ENCODE assay signal across 8 cellular contexts in the genomic region with DNA sequence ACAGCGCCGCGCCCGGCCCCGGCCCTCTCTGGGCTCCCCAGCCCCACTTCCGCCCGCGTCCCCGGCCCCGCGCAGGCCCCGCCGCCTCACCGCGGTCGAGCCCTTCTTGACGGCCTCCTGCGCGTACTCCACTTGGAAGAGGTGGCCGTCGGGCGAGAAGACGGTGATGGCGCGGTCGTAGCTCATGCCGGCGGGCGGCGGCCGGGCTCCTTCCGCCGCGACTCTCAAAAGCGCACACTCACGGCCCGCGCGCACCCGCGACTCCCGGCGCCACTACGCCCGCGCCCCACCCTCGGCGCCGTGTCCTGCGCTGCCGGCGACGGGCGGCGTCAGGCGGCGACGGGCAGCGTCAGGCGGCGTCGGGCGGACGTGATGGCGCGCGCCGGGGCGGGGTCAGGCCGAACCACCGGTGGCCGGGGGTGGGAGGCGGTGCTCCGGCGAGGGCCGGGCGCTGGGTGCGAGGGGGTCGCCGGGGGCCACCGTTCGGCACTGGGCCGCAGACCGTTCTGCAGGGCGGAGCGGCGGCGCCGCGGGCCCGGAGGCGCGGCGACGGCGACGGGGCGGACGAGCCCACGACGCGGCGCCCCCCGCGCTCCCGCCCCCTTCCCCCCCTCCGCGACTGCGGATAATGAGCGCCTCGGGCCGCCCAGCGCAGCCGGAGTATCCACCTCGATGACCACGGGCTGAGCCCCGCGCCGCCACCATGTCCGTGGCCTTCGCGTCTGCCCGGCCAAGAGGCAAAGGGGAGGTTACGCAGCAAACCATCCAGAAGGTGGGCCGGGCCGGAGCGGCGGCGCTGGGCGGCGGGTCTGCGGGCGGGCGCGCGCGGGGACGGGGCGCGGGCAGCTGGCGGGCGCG. TPM values are rescaled to one million over a fixed set of nuclear protein-coding genes. Genes with fewer than 3 reads are reported as not detected.
A peak's percentile ranks its signal among the peaks of the same experiment; 100 is the strongest.
DNase-seq lines count a peak whose midpoint lies in the region; ATAC-seq and TF ChIP-seq lines count a peak whose summit lies in the region.

A gene (minus strand): TSS at position 277 of the 858 bp plus-strand sequence. CDS start 91 bp downstream, at position 186.
A gene with protein sequence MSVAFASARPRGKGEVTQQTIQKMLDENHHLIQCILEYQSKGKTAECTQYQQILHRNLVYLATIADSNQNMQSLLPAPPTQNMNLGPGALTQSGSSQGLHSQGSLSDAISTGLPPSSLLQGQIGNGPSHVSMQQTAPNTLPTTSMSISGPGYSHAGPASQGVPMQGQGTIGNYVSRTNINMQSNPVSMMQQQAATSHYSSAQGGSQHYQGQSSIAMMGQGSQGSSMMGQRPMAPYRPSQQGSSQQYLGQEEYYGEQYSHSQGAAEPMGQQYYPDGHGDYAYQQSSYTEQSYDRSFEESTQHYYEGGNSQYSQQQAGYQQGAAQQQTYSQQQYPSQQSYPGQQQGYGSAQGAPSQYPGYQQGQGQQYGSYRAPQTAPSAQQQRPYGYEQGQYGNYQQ (plus strand): TSS at position 652 of the 858 bp plus-strand sequence. CDS start 52 bp downstream, at position 704.

- no peaks in the 10 kb centered on the region for H3K9me3 ChIP-seq in hepatocyte (ENCODE audit: low read depth)

- peak; percentile 65 for ATAC-seq in HG02571 (IDR thresholded peaks at IDR 0.05; ENCODE audit: unreplicated experiment)

- H3K9me2 ChIP-seq in hepatocyte (replicated peaks; ENCODE audit: insufficient read depth) = no peaks in the 10 kb centered on the region

- WGBS in hepatocyte (ENCODE audit: low lambda C conversion rate, missing lambda C conversion rate) = under 1% methylated on average over 38 of the region's 143 CpGs

- H3K79me2 ChIP-seq in hepatocyte = peaks cover 86% of the 10 kb centered on the region

- peak within 1 kb of the TSS; percentile 100 for H3K27ac ChIP-seq in hepatocyte

- H3K4me1 ChIP-seq in hepatocyte (ENCODE audit: insufficient read depth) = peaks cover 22% of the 10 kb centered on the region

- TF ChIP-seq CTCF in GM12875 (IDR thresholded peaks at IDR 0.05; ENCODE audit: borderline replicate concordance, insufficient read depth, low read depth, low read length) = no peak
- no peak for TF ChIP-seq CTCF in hepatocyte (IDR thresholded peaks at IDR 0.05; ENCODE audit: poor library complexity)
- no peak for TF ChIP-seq CTCF in retinal pigment epithelial cell (conservative IDR thresholded peaks at IDR 0.05; ENCODE audit: low read depth, low read length)

- H4K20me1 ChIP-seq in hepatocyte (ENCODE audit: insufficient read depth, poor library complexity, severe bottlenecking) = peaks cover 80% of the 10 kb centered on the region

- peak within 1 kb of the TSS; percentile 68 for H3K4me3 ChIP-seq in GM12875 (ENCODE audit: low read depth, low read length)
- H3K4me3 ChIP-seq in hepatocyte = peak within 1 kb of the TSS; percentile 97
- H3K4me3 ChIP-seq in retinal pigment epithelial cell (ENCODE audit: low read length) = peak within 1 kb of the TSS; percentile 82

- peak; percentile 73 for DNase-seq in NCI-H1092 (lab: John Stamatoyannopoulos, UW)
- peak; percentile 71 to 96 (median 79) for DNase-seq in T-helper 2 cell
- peak in 57 of 58 donors; percentile 30 to 90 (median 81) for DNase-seq in anterior cingulate cortex (lab: John Stamatoyannopoulos, UW)
- peak; percentile 96 for DNase-seq in hepatocyte (ENCODE audit: low spot score)
- no peak for DNase-seq in retinal pigment epithelial cell (ENCODE audit: low read depth)
- no peak for DNase-seq in cortex of kidney (lab: John Stamatoyannopoulos, UW)

- no peaks in the 10 kb centered on the region for H3K27me3 ChIP-seq in hepatocyte

- peaks cover 4% of the 10 kb centered on the region for H3K36me3 ChIP-seq in hepatocyte (replicated peaks; ENCODE audit: insufficient read depth, low read depth)

- no peak within 1 kb of the TSS for H2AFZ ChIP-seq in hepatocyte

- peak within 1 kb of the TSS; percentile 93 for H3K4me2 ChIP-seq in hepatocyte

RNA-seq across cellular contexts. Expression of the first gene that starts in this region (rescaled TPM):
- total RNA-seq in hepatocyte = 270 and 277 TPM in 2 replicates
- polyA plus RNA-seq in hepatocyte = 408 and 450 TPM in 2 replicates

RNA-seq across cellular contexts. Expression of the second gene that starts in this region (rescaled TPM):
- 13.0 and 14.4 TPM in 2 replicates for total RNA-seq in hepatocyte
- 1.8 and 2.1 TPM in 2 replicates for polyA plus RNA-seq in hepatocyte

Comparison
In these comparisons a context has a peak if more than half of its experiments do, and no peak if none do; other contexts are left out.
1. DNase-seq: peak in NCI-H1092 (single experiment), T-helper 2 cell (5 of 5), anterior cingulate cortex (57 of 58) and hepatocyte (single experiment); none in retinal pigment epithelial cell (single experiment) and cortex of kidney (single experiment).
2. Peak in every context shown above with its lines, with median percentiles within 50 percentile points of each other: H3K4me3 ChIP-seq.